ENCODE assay signal across 18 cellular contexts in the genomic region with DNA sequence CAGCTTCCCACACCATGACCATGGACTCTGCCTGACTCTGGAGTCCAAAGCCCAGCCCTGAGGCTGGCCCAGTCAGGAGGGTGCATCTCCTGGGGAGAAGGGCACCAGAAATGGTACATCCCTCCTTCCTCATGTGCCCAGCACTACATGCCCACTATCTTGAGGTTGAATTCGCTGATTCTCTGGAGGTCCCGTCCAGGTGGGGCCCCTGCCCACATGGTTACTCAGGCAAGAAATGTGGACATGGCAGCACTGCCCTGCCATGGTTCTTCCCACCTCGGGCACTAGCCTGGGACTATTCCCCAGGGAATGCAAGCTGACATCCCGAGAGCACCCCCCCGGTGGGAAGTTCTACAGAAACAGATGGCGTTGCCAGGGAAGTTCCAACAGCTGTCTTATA. TPM values are rescaled to one million over a fixed set of nuclear protein-coding genes. Genes with fewer than 3 reads are reported as not detected.
DNase-seq lines count a peak whose midpoint lies in the region; ATAC-seq lines count a peak whose summit lies in the region.
"Had no signal": no experiment of that assay in that cellular context is flagged by ENCODE, and none has a peak within 500 bp of the region (broad histone marks: within the 10 kb centered on the region; RNA-seq: fewer than 3 reads in every experiment).

No MANE protein-coding gene starts in this region.

- no peak overlapping the region for H2BK12ac ChIP-seq in mesenchymal stem cell (ENCODE audit: low read length in 2 of 2)

- H3K4me3 ChIP-seq in mesenchymal stem cell (ENCODE audit: insufficient read depth in 1 of 2, low read depth in 1 of 2, low read length in 2 of 2) (no peak overlapping the region), aorta (ENCODE audit: low read length in 2 of 2) (no peak overlapping the region)
- H3K4me3 ChIP-seq: GM23338 had no signal

- H3K4me1 ChIP-seq in mesenchymal stem cell (ENCODE audit: control insufficient read depth, insufficient read depth, low read depth, low read length) (peaks cover 16% of the 10 kb centered on the region), aorta (ENCODE audit: control insufficient read depth in 1 of 2, insufficient read depth in 2 of 2, low read length in 2 of 2) (no peaks in the 10 kb centered on the region)
- H3K4me1 ChIP-seq: Caco-2 had no signal

- no peak overlapping the region for H3K9ac ChIP-seq in mesenchymal stem cell (ENCODE audit: low read length)

- no peak overlapping the region for H2BK15ac ChIP-seq in mesenchymal stem cell (ENCODE audit: low read depth, poor library complexity, severe bottlenecking)

- H3K27ac ChIP-seq in mesenchymal stem cell (ENCODE audit: low read length, poor library complexity, severe bottlenecking) (no peak overlapping the region), aorta (ENCODE audit: low read depth in 1 of 2, low read length in 2 of 2) (no peak overlapping the region)
- H3K27ac ChIP-seq: HL-60 had no signal

- H3K79me1 ChIP-seq in mesenchymal stem cell (replicated peaks; ENCODE audit: low read length, poor library complexity, severe bottlenecking), result no peaks in the 10 kb centered on the region

- no peak overlapping the region for H2AK5ac ChIP-seq in mesenchymal stem cell (ENCODE audit: low read length, severe bottlenecking)

- H2AFZ ChIP-seq in mesenchymal stem cell (ENCODE audit: low read depth, low read length), result no peak overlapping the region
- H2AFZ ChIP-seq: GM23338 had no signal

- no peak overlapping the region for H2BK5ac ChIP-seq in mesenchymal stem cell (ENCODE audit: low read depth, low read length, poor library complexity, severe bottlenecking)

- intact Hi-C loops in left ventricle myocardium superior (cut with micrococcal nuclease) (no loop called here), left cardiac atrium (cut with DNase I) (no loop called here), aorta (cut with DNase I) (no loop called here), left colon (cut with DNase I, micrococcal nuclease) (no loop called here)

- H2BK120ac ChIP-seq in mesenchymal stem cell (ENCODE audit: low read depth, low read length), result no peak overlapping the region

- H3K14ac ChIP-seq in mesenchymal stem cell (ENCODE audit: low read length in 2 of 2), result no peak overlapping the region

- 96% methylated on average over 6 of the region's 6 CpGs for WGBS in mesenchymal stem cell
- WGBS in aorta, 2 donors, result 76 to 79% methylated on average over 6 of the region's 6 CpGs

- no peak overlapping the region for H3K18ac ChIP-seq in mesenchymal stem cell (ENCODE audit: low read depth in 1 of 2, low read length in 2 of 2)

- ATAC-seq in left ventricle myocardium superior (no peak), left cardiac atrium (no peak), aorta (ENCODE audit: low FRiP score) (no peak), HG02840 (IDR thresholded peaks at IDR 0.05; ENCODE audit: low FRiP score, unreplicated experiment) (no peak), left colon (no peak)
- ATAC-seq: GM23338, Panc1 had no signal

- DNase-seq in left ventricle myocardium superior (peak; percentile 14), left cardiac atrium (no peak), NCI-H69 (lab: John Stamatoyannopoulos, UW) (peak; percentile 66), mesenchymal stem cell (no peak), aorta (peak; percentile 20 to 59), NCI-H526 treated with DMSO at 0.1 percent for 48 hours (lab: John Stamatoyannopoulos, UW) (no peak), left colon (no peak)
- DNase-seq: Caco-2, KG1, NCI-H1092 treated with DMSO at 0.1 percent for 48 hours, NCI-H1930, NCI-H2227 treated with DMSO at 0.1 percent for 48 hours, NCI-H774, SHP77 had no signal

- no peaks in the 10 kb centered on the region for H3K9me3 ChIP-seq in mesenchymal stem cell (ENCODE audit: control insufficient read depth, low read length)
- H3K9me3 ChIP-seq in aorta (ENCODE audit: control insufficient read depth, low read length), result no peaks in the 10 kb centered on the region
- H3K9me3 ChIP-seq: Caco-2 had no signal

- H3K4ac ChIP-seq in mesenchymal stem cell (ENCODE audit: low read depth in 1 of 2, low read length in 2 of 2), result no peak overlapping the region

- H3K36me3 ChIP-seq in mesenchymal stem cell (ENCODE audit: control insufficient read depth in 1 of 2, insufficient read depth in 2 of 2, low read depth in 1 of 2, low read length in 2 of 2) (peaks cover 70 to 83% of the 10 kb centered on the region in 2 experiments), aorta (ENCODE audit: control insufficient read depth in 1 of 2, insufficient read depth in 2 of 2, low read length in 1 of 2) (peaks cover 3 to 7% of the 10 kb centered on the region in 2 donors)

- H3K27me3 ChIP-seq in mesenchymal stem cell (ENCODE audit: control insufficient read depth in 1 of 2, insufficient read depth in 1 of 2, low read length in 2 of 2) (no peaks in the 10 kb centered on the region), aorta (ENCODE audit: control insufficient read depth in 1 of 2, insufficient read depth in 2 of 2, low read length in 1 of 2) (no peaks in the 10 kb centered on the region)

- no peak overlapping the region for H4K91ac ChIP-seq in mesenchymal stem cell (ENCODE audit: low read length)

- no peak overlapping the region for H3K4me2 ChIP-seq in mesenchymal stem cell (ENCODE audit: low read length, poor library complexity, severe bottlenecking)
- H3K4me2 ChIP-seq: GM23338 had no signal

- peak overlapping the region; percentile 33 for H4K8ac ChIP-seq in mesenchymal stem cell (ENCODE audit: low read length)

- no peak overlapping the region for H3K23ac ChIP-seq in mesenchymal stem cell (ENCODE audit: low read length in 2 of 2)

RNA-seq across cellular contexts. Expression of a gene that starts 15.3 kb away (rescaled TPM):
- total RNA-seq in left ventricle myocardium superior (2.7 TPM), left cardiac atrium (1 to 10 TPM; 3.8 to 4.3 TPM), aorta (1 to 10 TPM; 3.3 to 5.2 TPM), left colon (10 to 100 TPM; 32.0 to 54.8 TPM)
- 3.5 TPM for polyA plus RNA-seq in mesenchymal stem cell (2013, experiment 1 of 2)
- 2.9 TPM for polyA plus RNA-seq in mesenchymal stem cell (2013, experiment 2 of 2)
- polyA plus RNA-seq in aorta, result 1 to 10 TPM; 3.3 to 9.4 TPM

RNA-seq across cellular contexts. Expression of a gene that starts 33.3 kb away (rescaled TPM):
- total RNA-seq in left ventricle myocardium superior (4.5 TPM), left cardiac atrium (1 to 10 TPM; 6.4 to 8.1 TPM), aorta (10 to 100 TPM; 22.0 to 25.1 TPM), left colon (10 to 100 TPM; 16.9 to 35.4 TPM)
- polyA plus RNA-seq in mesenchymal stem cell (2013, experiment 1 of 2), result 1.1 TPM
- polyA plus RNA-seq in mesenchymal stem cell (2013, experiment 2 of 2), result 1.1 TPM
- polyA plus RNA-seq in aorta, result 1 to 10 TPM; 2.0 to 6.1 TPM

RNA-seq across cellular contexts. Expression of a gene that starts 51.7 kb away (rescaled TPM):
- total RNA-seq in left ventricle myocardium superior (26.7 TPM), left cardiac atrium (10 to 100 TPM; 23.4 to 27.9 TPM), aorta (10 to 100 TPM; 48.4 to 50.7 TPM), left colon (10 to 100 TPM; 32.7 to 38.6 TPM)
- polyA plus RNA-seq in mesenchymal stem cell (2013, experiment 1 of 2), result 19.8 TPM
- 20.1 TPM for polyA plus RNA-seq in mesenchymal stem cell (2013, experiment 2 of 2)
- polyA plus RNA-seq in aorta, result 100 to 1,000 TPM in 1 of 2 donors, 10 to 100 TPM in 1; 19.4 to 149 TPM

Comparison
In these comparisons a context has a peak if more than half of its experiments do, and no peak if none do; other contexts are left out.
1. DNase-seq: peak in left ventricle myocardium superior (single experiment), NCI-H69 (single experiment) and aorta (2 of 2); none in left cardiac atrium (single experiment), mesenchymal stem cell (single experiment), NCI-H526 treated with DMSO at 0.1 percent for 48 hours (single experiment) and left colon (0 of 2).